ENCODE assay signal across 8 cellular contexts in genomic region chr12:77049767-77050353, GRCh38. TPM values are rescaled to one million over a fixed set of nuclear protein-coding genes. Genes with fewer than 3 reads are reported as not detected.
DNase-seq lines count a peak whose midpoint lies in the region; ATAC-seq and TF ChIP-seq lines count a peak whose summit lies in the region.

No MANE protein-coding gene starts in this region.

- H3K4me1 Mint-ChIP-seq in Caco-2 (ENCODE audit: low read depth, unreplicated experiment) = no peaks in the 10 kb centered on the region
- peaks cover 2 to 6% (median 4%) of the 10 kb centered on the region in 3 donors for H3K4me1 Mint-ChIP-seq in T-cell

- POLR2A ChIA-PET in Caco-2 (lab: Charles Lee) (no interaction called here), T-cell (lab: Charles Lee) (interaction anchor here in 1 of 2 donors (0.6 kb wide), 1 partner anchor 24 kb away, joined by 3 read pairs; no protein-coding TSS in a partner anchor)

- no peak for TF ChIP-seq EP300 in gastroesophageal sphincter (IDR thresholded peaks at IDR 0.05)

- H3K27ac ChIP-seq in gastroesophageal sphincter = no peak overlapping the region

- H3K27ac Mint-ChIP-seq in Caco-2 (ENCODE audit: unreplicated experiment) = no peak overlapping the region
- no peak overlapping the region for H3K27ac Mint-ChIP-seq in T-cell

- H3K4me1 ChIP-seq in Caco-2 = no peaks in the 10 kb centered on the region
- H3K4me1 ChIP-seq in gastroesophageal sphincter = no peaks in the 10 kb centered on the region

- H3K36me3 ChIP-seq in Caco-2 (ENCODE audit: control insufficient read depth, insufficient read depth, low read length) (no peaks in the 10 kb centered on the region), gastroesophageal sphincter (no peaks in the 10 kb centered on the region)

- no TSS peak for BruUV-seq in Caco-2 (replicated peaks; lab: Mats Ljungman, UMichigan)

- H3K36me3 Mint-ChIP-seq in Caco-2 (ENCODE audit: insufficient read depth, unreplicated experiment) (peaks cover 6% of the 10 kb centered on the region), T-cell (no peaks in the 10 kb centered on the region)

- H3K27me3 ChIP-seq in Caco-2 (replicated peaks; ENCODE audit: control insufficient read depth, insufficient read depth, low read length) (no peaks in the 10 kb centered on the region), gastroesophageal sphincter (no peaks in the 10 kb centered on the region)

- H3K9me3 Mint-ChIP-seq in Caco-2 (ENCODE audit: unreplicated experiment) = no peaks in the 10 kb centered on the region
- H3K9me3 Mint-ChIP-seq in T-cell = no peaks in the 10 kb centered on the region

- intact Hi-C loops in Caco-2 (cut with micrococcal nuclease; ENCODE audit: unreplicated experiment) = loop anchor here (1.0 to 10.0 kb wide), 3 partner anchors 15 to 635 kb away; partner anchors contain the start of gene E2F7
- intact Hi-C loops in sciatic nerve (cut with DNase I) = no loop called here

- CTCF ChIA-PET in Caco-2 (lab: Charles Lee) (interaction anchor here (1.0 kb wide), 1 partner anchor 275 kb away, joined by 3 read pairs; no protein-coding TSS in a partner anchor), T-cell (lab: Charles Lee) (interaction anchor here (0.7 to 1.3 kb wide), 6 partner anchors 9 to 39 kb away, joined by 3 to 5 read pairs (median 3); no protein-coding TSS in a partner anchor)

- DNase-seq in Caco-2 = peak in 1 of 2 experiments; percentile 61
- peak; percentile 62 for DNase-seq in NCI-H2029 treated with DMSO at 0.1 percent for 48 hours (lab: John Stamatoyannopoulos, UW)
- peak in 4 of 34 experiments; percentile 4 to 21 (median 8) for DNase-seq in T-cell
- no peak for DNase-seq in sciatic nerve (ENCODE audit: low spot score)
- no peak for DNase-seq in activated effector memory CD4-positive, alpha-beta T cell treated with Interleukin-2 at 50 U/mL for 16 hours

- H3K4me3 Mint-ChIP-seq in Caco-2 (ENCODE audit: unreplicated experiment) = no peak overlapping the region
- no peak overlapping the region for H3K4me3 Mint-ChIP-seq in T-cell

- TF ChIP-seq CTCF in Caco-2 (IDR thresholded peaks at IDR 0.05; ENCODE audit: insufficient read depth in 1 of 2, low read depth in 1 of 2, low read length in 1 of 2, severe bottlenecking in 1 of 2, unreplicated experiment in 1 of 2) (peak; percentile 47 to 69), gastroesophageal sphincter (IDR thresholded peaks at IDR 0.05) (peak; percentile 43 to 68 (median 64))

- ATAC-seq in GM19023 (IDR thresholded peaks at IDR 0.05; ENCODE audit: unreplicated experiment) = peak; percentile 97
- peak; percentile 93 for ATAC-seq in HG03064 (IDR thresholded peaks at IDR 0.05; ENCODE audit: low read depth, unreplicated experiment)
- ATAC-seq in T-cell (replicated peaks in 1 of 4) = peak; percentile 71 to 85 (median 81)
- ATAC-seq in gastroesophageal sphincter = no peak
- ATAC-seq in sciatic nerve = peak; percentile 56

- H3K4me3 ChIP-seq in Caco-2 (ENCODE audit: low read depth, low read length) = no peak overlapping the region
- no peak overlapping the region for H3K4me3 ChIP-seq in gastroesophageal sphincter

- H3K27me3 Mint-ChIP-seq in Caco-2 (ENCODE audit: insufficient read depth, unreplicated experiment) (no peaks in the 10 kb centered on the region), T-cell (no peaks in the 10 kb centered on the region)

- WGBS in gastroesophageal sphincter (ENCODE audit: low coverage in 1 of 2), 2 donors = 17 to 19% methylated on average over 4 of the region's 4 CpGs

- no peak for TF ChIP-seq POLR2A in gastroesophageal sphincter (IDR thresholded peaks at IDR 0.05)

- H3K9me3 ChIP-seq in Caco-2 (no peaks in the 10 kb centered on the region), gastroesophageal sphincter (no peaks in the 10 kb centered on the region)

RNA-seq across cellular contexts. Expression of gene E2F7, which starts 15.5 kb away (rescaled TPM):
- total RNA-seq in Caco-2 (2022) (11.4 and 11.6 TPM in 2 replicates), T-cell (under 1 TPM; 0.13 to 0.66 (median 0.58) TPM), gastroesophageal sphincter (under 1 TPM in 1 of 4 donors, not detected in 3; 0.47 TPM), sciatic nerve (0.27 TPM)
